8 cellular contexts compared by ENCODE assay signal in genomic region chrX:103686199-103687072, GRCh38. TPM values are rescaled to one million over a fixed set of nuclear protein-coding genes. Genes with fewer than 3 reads are reported as not detected.
DNase-seq lines count a peak whose midpoint lies in the region; ATAC-seq and TF ChIP-seq lines count a peak whose summit lies in the region.

TSS of gene MORF4L2 (minus strand) at chrX:103686699. CDS start at chrX:103677027, 9,672 bp downstream.

- peak within 1 kb of the TSS; percentile 72 for H3K4me2 ChIP-seq in DOHH2 (ENCODE audit: low read length)
- H3K4me2 ChIP-seq in GM23248 (ENCODE audit: unreplicated experiment), result peak within 1 kb of the TSS; percentile 95
- peak within 1 kb of the TSS; percentile 28 for H3K4me2 ChIP-seq in fibroblast of lung (ENCODE audit: extremely low read depth, insufficient read depth, low read length)

- peaks cover 38% of the 10 kb centered on the region for H3K79me2 ChIP-seq in DOHH2 (ENCODE audit: control insufficient read depth, low read length)
- peaks cover 47% of the 10 kb centered on the region for H3K79me2 ChIP-seq in GM23248 (ENCODE audit: insufficient read depth)
- H3K79me2 ChIP-seq in fibroblast of lung (ENCODE audit: control insufficient read depth, insufficient read depth, low read length), result peaks cover 31% of the 10 kb centered on the region

- 0% methylated on average over 28 to 32 of the region's 37 CpGs for WGBS in GM23248 (ENCODE audit: low coverage in 1 of 2, low lambda C conversion rate in 2 of 2, missing lambda C conversion rate in 2 of 2), 2 experiments

- no peaks in the 10 kb centered on the region for H3K27me3 Mint-ChIP-seq in activated T-helper 1 cell treated with anti-CD3 and anti-CD28 coated beads, Interleukin-12 subunit alpha, Interleukin-12 subunit beta, Interleukin-2, Interleukin-4 antibody, amounts not matched to agents 30 ng/mL and 10 ng/mL and 1 ng/mL, durations not matched to agents 14 hours and 24 hours and 36 hours (ENCODE audit: insufficient read depth)
- no peaks in the 10 kb centered on the region for H3K27me3 Mint-ChIP-seq in naive thymus-derived CD4-positive, alpha-beta T cell

- DNase-seq in GM23248 (peak; percentile 95), Kasumi-1 (lab: John Stamatoyannopoulos, UW) (peak; percentile 91 to 93), RPMI7951 (ENCODE audit: low read depth) (peak; percentile 97), fibroblast of lung (ENCODE audit: low read depth in 2 of 2) (peak; percentile 99)
- DNase-seq in activated T-helper 1 cell treated with anti-CD3 and anti-CD28 coated beads, Interleukin-12 subunit alpha, Interleukin-12 subunit beta, Interleukin-2, Interleukin-4 antibody, amounts not matched to agents 30 ng/mL and 10 ng/mL and 1 ng/mL, durations not matched to agents 14 hours and 24 hours and 36 hours (ENCODE audit: low spot score), result peak; percentile 85
- DNase-seq in naive thymus-derived CD4-positive, alpha-beta T cell, result peak; percentile 42 to 96 (median 89)
- DNase-seq in stimulated activated naive CD4-positive, alpha-beta T cell treated with Interleukin-2 at 50 U/mL for 16 hours (lab: John Stamatoyannopoulos, UW), result peak; percentile 86

- H3K36me3 Mint-ChIP-seq in activated T-helper 1 cell treated with anti-CD3 and anti-CD28 coated beads, Interleukin-12 subunit alpha, Interleukin-12 subunit beta, Interleukin-2, Interleukin-4 antibody, amounts not matched to agents 30 ng/mL and 10 ng/mL and 1 ng/mL, durations not matched to agents 14 hours and 24 hours and 36 hours (ENCODE audit: low read depth), result peaks cover 14% of the 10 kb centered on the region
- H3K36me3 Mint-ChIP-seq in naive thymus-derived CD4-positive, alpha-beta T cell, result peaks cover 0 to 9% (median 5%) of the 10 kb centered on the region in 5 donors

- peaks cover 11% of the 10 kb centered on the region for H3K4me1 Mint-ChIP-seq in activated T-helper 1 cell treated with anti-CD3 and anti-CD28 coated beads, Interleukin-12 subunit alpha, Interleukin-12 subunit beta, Interleukin-2, Interleukin-4 antibody, amounts not matched to agents 30 ng/mL and 10 ng/mL and 1 ng/mL, durations not matched to agents 14 hours and 24 hours and 36 hours (ENCODE audit: low read depth)
- peaks cover 0 to 23% (median 10%) of the 10 kb centered on the region in 7 donors for H3K4me1 Mint-ChIP-seq in naive thymus-derived CD4-positive, alpha-beta T cell

- peak within 1 kb of the TSS; percentile 90 for H3K27ac ChIP-seq in DOHH2 (ENCODE audit: low read depth, low read length)
- peak within 1 kb of the TSS; percentile 100 for H3K27ac ChIP-seq in GM23248
- peak within 1 kb of the TSS; percentile 98 for H3K27ac ChIP-seq in fibroblast of lung (ENCODE audit: insufficient read depth, low read length)
- peak within 1 kb of the TSS; percentile 94 for H3K27ac ChIP-seq in naive thymus-derived CD4-positive, alpha-beta T cell (ENCODE audit: low read depth, low read length)

- POLR2A ChIA-PET in naive thymus-derived CD4-positive, alpha-beta T cell (lab: Charles Lee), result interaction anchor here (0.7 to 1.0 kb wide), 4 partner anchors 9 to 471 kb away, joined by 3 to 6 read pairs (median 3); partner anchors contain the start of gene SLC25A53

- peak; percentile 90 for ATAC-seq in naive thymus-derived CD4-positive, alpha-beta T cell

- intact Hi-C loops in activated T-helper 1 cell treated with anti-CD3 and anti-CD28 coated beads, Interleukin-12 subunit alpha, Interleukin-12 subunit beta, Interleukin-2, Interleukin-4 antibody, amounts not matched to agents 30 ng/mL and 10 ng/mL and 1 ng/mL, durations not matched to agents 14 hours and 24 hours and 36 hours (cut with micrococcal nuclease), result loop anchor here (1.0 to 2.0 kb wide), 3 partner anchors 120 to 233 kb away; no protein-coding TSS in a partner anchor
- intact Hi-C loops in naive thymus-derived CD4-positive, alpha-beta T cell (cut with micrococcal nuclease), result loop anchor here (1.0 to 10.0 kb wide), 18 partner anchors 58 to 1754 kb away; partner anchors contain the start of genes TCEAL1 (in 2 of the 2), ZMAT1 (in 2 of the 2), BEX2 (in 1 of the 2) and BEX4 (in 1 of the 2)

- no peaks in the 10 kb centered on the region for H3K9me3 Mint-ChIP-seq in activated T-helper 1 cell treated with anti-CD3 and anti-CD28 coated beads, Interleukin-12 subunit alpha, Interleukin-12 subunit beta, Interleukin-2, Interleukin-4 antibody, amounts not matched to agents 30 ng/mL and 10 ng/mL and 1 ng/mL, durations not matched to agents 14 hours and 24 hours and 36 hours
- no peaks in the 10 kb centered on the region for H3K9me3 Mint-ChIP-seq in naive thymus-derived CD4-positive, alpha-beta T cell

- H3F3A ChIP-seq in DOHH2 (ENCODE audit: control insufficient read depth, insufficient read depth) (peaks cover 8% of the 10 kb centered on the region), GM23248 (ENCODE audit: insufficient read depth) (peaks cover 38% of the 10 kb centered on the region)

- H3K27me3 ChIP-seq in DOHH2 (ENCODE audit: control insufficient read depth, low read length) (no peaks in the 10 kb centered on the region), GM23248 (replicated peaks; ENCODE audit: insufficient read depth) (no peaks in the 10 kb centered on the region), fibroblast of lung (ENCODE audit: control insufficient read depth, insufficient read depth, low read length) (no peaks in the 10 kb centered on the region)
- no peaks in the 10 kb centered on the region for H3K27me3 ChIP-seq in naive thymus-derived CD4-positive, alpha-beta T cell (ENCODE audit: control insufficient read depth in 2 of 2, insufficient read depth in 2 of 2, low read length in 2 of 2)

- in situ Hi-C loops in GM23248 (cut with MboI), result loop anchor here (10.0 kb wide), 1 partner anchor 152 kb away; no protein-coding TSS in a partner anchor

- peak within 1 kb of the TSS; percentile 83 for H2AFZ ChIP-seq in GM23248
- H2AFZ ChIP-seq in fibroblast of lung (ENCODE audit: low read length), result no peak within 1 kb of the TSS

- H3K9ac ChIP-seq in GM23248 (peak within 1 kb of the TSS; percentile 100), fibroblast of lung (ENCODE audit: insufficient read depth, low read length) (peak within 1 kb of the TSS; percentile 87)

- peak within 1 kb of the TSS; percentile 90 for H3K27ac Mint-ChIP-seq in activated T-helper 1 cell treated with anti-CD3 and anti-CD28 coated beads, Interleukin-12 subunit alpha, Interleukin-12 subunit beta, Interleukin-2, Interleukin-4 antibody, amounts not matched to agents 30 ng/mL and 10 ng/mL and 1 ng/mL, durations not matched to agents 14 hours and 24 hours and 36 hours
- peak within 1 kb of the TSS in 5 of 9 donors; percentile 77 to 92 (median 81) for H3K27ac Mint-ChIP-seq in naive thymus-derived CD4-positive, alpha-beta T cell

- H3K9me2 ChIP-seq in DOHH2 (replicated peaks; ENCODE audit: control insufficient read depth, low read length), result no peaks in the 10 kb centered on the region
- no peaks in the 10 kb centered on the region for H3K9me2 ChIP-seq in GM23248 (ENCODE audit: insufficient read depth)

- peaks cover 18% of the 10 kb centered on the region for H3K4me1 ChIP-seq in DOHH2 (ENCODE audit: control insufficient read depth, low read length)
- peaks cover 35% of the 10 kb centered on the region for H3K4me1 ChIP-seq in GM23248 (ENCODE audit: insufficient read depth)
- H3K4me1 ChIP-seq in fibroblast of lung (ENCODE audit: control insufficient read depth, extremely low read depth, insufficient read depth, low read length), result peaks cover 3% of the 10 kb centered on the region
- peaks cover 4 to 13% of the 10 kb centered on the region in 2 donors for H3K4me1 ChIP-seq in naive thymus-derived CD4-positive, alpha-beta T cell (ENCODE audit: control insufficient read depth in 2 of 2, insufficient read depth in 2 of 2, low read length in 2 of 2)

- TF ChIP-seq CTCF in DOHH2 (IDR thresholded peaks at IDR 0.05; ENCODE audit: low read depth, low read length, poor library complexity, severe bottlenecking), result no peak
- TF ChIP-seq CTCF in fibroblast of lung (conservative IDR thresholded peaks at IDR 0.05 in 1 of 2, IDR thresholded peaks at IDR 0.05 in 1 of 2; ENCODE audit: low read depth in 1 of 2, low read length in 2 of 2), result no peak

- H3K9me3 ChIP-seq in DOHH2 (ENCODE audit: control insufficient read depth, insufficient read depth, low read length), result no peaks in the 10 kb centered on the region
- H3K9me3 ChIP-seq in GM23248 (ENCODE audit: low read depth), result no peaks in the 10 kb centered on the region
- no peaks in the 10 kb centered on the region for H3K9me3 ChIP-seq in fibroblast of lung (ENCODE audit: control insufficient read depth, insufficient read depth, low read depth, low read length)
- no peaks in the 10 kb centered on the region for H3K9me3 ChIP-seq in naive thymus-derived CD4-positive, alpha-beta T cell (ENCODE audit: control insufficient read depth in 2 of 3, low read length in 3 of 3)

- peaks cover 38% of the 10 kb centered on the region for H3K36me3 ChIP-seq in DOHH2 (ENCODE audit: control insufficient read depth, low read length)
- H3K36me3 ChIP-seq in GM23248 (ENCODE audit: low read depth), result peaks cover 32% of the 10 kb centered on the region
- H3K36me3 ChIP-seq in fibroblast of lung (ENCODE audit: control insufficient read depth, insufficient read depth, low read length), result no peaks in the 10 kb centered on the region
- H3K36me3 ChIP-seq in naive thymus-derived CD4-positive, alpha-beta T cell (ENCODE audit: control insufficient read depth in 2 of 3, insufficient read depth in 3 of 3, low read length in 3 of 3), result peaks cover 0 to 14% (median 8%) of the 10 kb centered on the region in 3 experiments

- peak within 1 kb of the TSS; percentile 91 for H3K4me3 ChIP-seq in DOHH2 (ENCODE audit: low read length)
- peak within 1 kb of the TSS; percentile 100 for H3K4me3 ChIP-seq in GM23248
- H3K4me3 ChIP-seq in fibroblast of lung (replicated peaks in 1 of 4; ENCODE audit: control extremely low read depth in 1 of 4, insufficient read depth in 1 of 4, low read depth in 3 of 4, low read length in 4 of 4), result peak within 1 kb of the TSS; percentile 69 to 97 (median 78)
- peak within 1 kb of the TSS; percentile 83 for H3K4me3 ChIP-seq in naive thymus-derived CD4-positive, alpha-beta T cell (ENCODE audit: low read length)

- CTCF ChIA-PET in naive thymus-derived CD4-positive, alpha-beta T cell (lab: Charles Lee), result no interaction called here

- H4K20me1 ChIP-seq in DOHH2 (ENCODE audit: control insufficient read depth, insufficient read depth, low read depth, low read length) (0 out of 2 replicates have a peak, but pooled peaks cover 8% of the 10 kb centered on the region), GM23248 (ENCODE audit: insufficient read depth) (no peaks in the 10 kb centered on the region), fibroblast of lung (ENCODE audit: control insufficient read depth, extremely low read depth, insufficient read depth, low read length) (no peaks in the 10 kb centered on the region)

- H3K4me3 Mint-ChIP-seq in activated T-helper 1 cell treated with anti-CD3 and anti-CD28 coated beads, Interleukin-12 subunit alpha, Interleukin-12 subunit beta, Interleukin-2, Interleukin-4 antibody, amounts not matched to agents 30 ng/mL and 10 ng/mL and 1 ng/mL, durations not matched to agents 14 hours and 24 hours and 36 hours, result peak within 1 kb of the TSS; percentile 90
- H3K4me3 Mint-ChIP-seq in naive thymus-derived CD4-positive, alpha-beta T cell, result peak within 1 kb of the TSS in 6 of 10 donors; percentile 69 to 91 (median 82)

RNA-seq across cellular contexts. Expression of gene MORF4L2, which starts in this region (rescaled TPM):
- total RNA-seq in GM23248 (2014; rRNA removed; shearing (Covaris generic)), result 640 and 664 TPM in 2 replicates
- polyA plus RNA-seq in GM23248 (2016; fragmentation: Nextera tagmentation; extraction: Ambion mirVana) (482 and 486 TPM in 2 replicates), fibroblast of lung (814 and 948 TPM in 2 replicates)
- 402 and 542 TPM in 2 replicates for total RNA-seq in RPMI7951 (2014; rRNA removed; shearing (Covaris generic))
- total RNA-seq in activated T-helper 1 cell treated with anti-CD3 and anti-CD28 coated beads, Interleukin-12 subunit alpha, Interleukin-12 subunit beta, Interleukin-2, Interleukin-4 antibody, amounts not matched to agents 30 ng/mL and 10 ng/mL and 1 ng/mL, durations not matched to agents 14 hours and 24 hours and 36 hours, result 225 and 229 TPM in 2 replicates
- 287 and 353 TPM in 2 replicates for total RNA-seq in fibroblast of lung
- 416 and 521 TPM in 2 replicates for polyA plus RNA-seq in fibroblast of lung (2012)
- 36.2 and 48.1 TPM in 2 replicates for polyA minus RNA-seq in fibroblast of lung (ENCODE audit: low replicate concordance)
- total RNA-seq in naive thymus-derived CD4-positive, alpha-beta T cell, result 100 to 1,000 TPM; 103 to 177 (median 143) TPM
- polyA plus RNA-seq in naive thymus-derived CD4-positive, alpha-beta T cell, result 10 to 100 TPM; 86.8 to 90.3 TPM

Comparison
In these comparisons a context has a peak if more than half of its experiments do, and no peak if none do; other contexts are left out.
1. Peak in every context shown above with its lines: DNase-seq, ATAC-seq, H3K4me3 ChIP-seq and H3K27ac ChIP-seq.
2. H3K4me2 ChIP-seq: peak in every context shown above with its lines; median percentile 95 in GM23248; 72 in DOHH2; 28 in fibroblast of lung.